26 cellular contexts compared by ENCODE assay signal in the genomic region with DNA sequence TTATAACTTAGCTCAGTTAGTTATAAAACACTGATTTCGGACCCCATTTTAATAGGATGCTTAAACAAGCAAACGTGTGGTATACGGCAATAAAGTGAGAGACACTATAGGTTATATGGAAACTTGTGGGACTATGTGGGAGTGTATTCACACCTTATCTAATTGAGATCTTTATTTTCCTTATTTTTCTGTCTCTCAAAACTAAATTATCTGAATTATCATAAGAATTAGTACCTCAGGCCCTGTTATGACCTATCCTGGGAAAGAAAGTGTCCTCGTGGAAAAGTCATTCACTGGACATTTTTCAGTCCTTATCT. TPM values are rescaled to one million over a fixed set of nuclear protein-coding genes. Genes with fewer than 3 reads are reported as not detected.
DNase-seq lines count a peak whose midpoint lies in the region; ATAC-seq, FAIRE-seq and TF ChIP-seq lines count a peak whose summit lies in the region.
"Had no signal": no experiment of that assay in that cellular context is flagged by ENCODE, and none has a peak within 500 bp of the region (broad histone marks: within the 10 kb centered on the region; RNA-seq: fewer than 3 reads in every experiment).

No MANE protein-coding gene starts in this region.

- BruUV-seq in endothelial cell of umbilical vein (replicated peaks; lab: Mats Ljungman, UMichigan): no TSS peak

- peaks cover 7% of the 10 kb centered on the region for H4K20me1 ChIP-seq in endothelial cell of umbilical vein (replicated peaks; ENCODE audit: control insufficient read depth, extremely low read depth, insufficient read depth, low read length)

- H3K9me3 ChIP-seq in SK-N-MC (ENCODE audit: low read depth, low read length) (no peaks in the 10 kb centered on the region), endothelial cell of umbilical vein (replicated peaks; ENCODE audit: control insufficient read depth, insufficient read depth, low read length) (no peaks in the 10 kb centered on the region), mucosa of descending colon (no peaks in the 10 kb centered on the region), transverse colon (no peaks in the 10 kb centered on the region)
- H3K9me3 ChIP-seq: lower lobe of right lung, spleen, testis had no signal

- POLR2A ChIA-PET in endothelial cell of umbilical vein (lab: Charles Lee): interaction anchor here (0.6 to 1.7 kb wide), 2 partner anchors 8 to 15 kb away, joined by 4 to 5 read pairs; partner anchors contain the start of gene WWTR1

- no peaks in the 10 kb centered on the region for H3K9me1 ChIP-seq in endothelial cell of umbilical vein (replicated peaks; ENCODE audit: control insufficient read depth, extremely low read depth, insufficient read depth, low read length)

- intact Hi-C loops in endothelial cell of umbilical vein (cut with micrococcal nuclease): no loop called here
- intact Hi-C loops in mucosa of descending colon (cut with DNase I, micrococcal nuclease): no loop called here
- intact Hi-C loops in transverse colon (cut with DNase I; ENCODE audit: low total_unique reads): no loop called here

- peaks cover 98% of the 10 kb centered on the region for H3K79me2 ChIP-seq in endothelial cell of umbilical vein (ENCODE audit: control insufficient read depth, insufficient read depth, low read length)

- H3K4me1 Mint-ChIP-seq in activated T-cell treated with anti-CD3 and anti-CD28 coated beads, Interleukin-2, amount 50 U/mL, for 24 hours (ENCODE audit: low read depth): no peaks in the 10 kb centered on the region
- peaks cover 17% of the 10 kb centered on the region for H3K4me1 Mint-ChIP-seq in stimulated activated memory B cell treated with anti-CD40 and anti-IgM and Interleukin-4, amounts not matched to agents 10 μg/mL and 1 μg/mL and 100 μg/mL, for 72 hours
- H3K4me1 Mint-ChIP-seq: activated T-helper 17 cell treated with anti-CD3 and anti-CD28 coated beads, Interleukin-2, amount 50 U/mL, for 72 hours; stimulated activated effector memory CD8-positive, alpha-beta T cell treated with anti-CD3 and anti-CD28 coated beads, Interleukin-12 subunit alpha, Interleukin-12 subunit beta, amount 100 ng/mL, for 72 hours had no signal

- H3K36me3 ChIP-seq in SK-N-MC (ENCODE audit: insufficient read depth, low read length) (peaks cover 32% of the 10 kb centered on the region), endothelial cell of umbilical vein (ENCODE audit: control insufficient read depth in 2 of 2, extremely low read depth in 1 of 2, insufficient read depth in 2 of 2, low read length in 2 of 2) (peaks cover 11 to 23% of the 10 kb centered on the region in 2 experiments), mucosa of descending colon (ENCODE audit: low read depth) (no peaks in the 10 kb centered on the region), transverse colon (no peaks in the 10 kb centered on the region)
- H3K36me3 ChIP-seq: lower lobe of right lung, spleen, WERI-Rb-1 had no signal

- peak overlapping the region; percentile 85 for H3K27ac ChIP-seq in SK-N-MC
- no peak overlapping the region for H3K27ac ChIP-seq in endothelial cell of umbilical vein (ENCODE audit: insufficient read depth, low read depth, low read length)
- peak overlapping the region; percentile 18 to 60 (median 35) for H3K27ac ChIP-seq in transverse colon
- H3K27ac ChIP-seq: lower lobe of right lung, spleen, testis, WERI-Rb-1 had no signal

- dilution Hi-C loops in endothelial cell of umbilical vein (cut with MboI; ENCODE audit: extremely low pct_ligation_motif_present, low sequenced_read_pairs): no loop called here

- H3K27ac Mint-ChIP-seq in activated T-cell treated with anti-CD3 and anti-CD28 coated beads, Interleukin-2, amount 50 U/mL, for 24 hours: no peak overlapping the region
- no peak overlapping the region for H3K27ac Mint-ChIP-seq in stimulated activated memory B cell treated with anti-CD40 and anti-IgM and Interleukin-4, amounts not matched to agents 10 μg/mL and 1 μg/mL and 100 μg/mL, for 72 hours
- H3K27ac Mint-ChIP-seq: activated naive CD8-positive, alpha-beta T cell; activated T-helper 17 cell treated with anti-CD3 and anti-CD28 coated beads, Interleukin-2, amount 50 U/mL, for 72 hours; stimulated activated effector memory CD8-positive, alpha-beta T cell treated with anti-CD3 and anti-CD28 coated beads, Interleukin-12 subunit alpha, Interleukin-12 subunit beta, amount 100 ng/mL, for 72 hours had no signal

- TF ChIP-seq POLR2A in endothelial cell of umbilical vein (IDR thresholded peaks at IDR 0.05; ENCODE audit: low read depth, low read length) (no peak), transverse colon (IDR thresholded peaks at IDR 0.05) (no peak)

- peaks cover 70% of the 10 kb centered on the region for H3K4me1 ChIP-seq in endothelial cell of umbilical vein (ENCODE audit: control insufficient read depth, extremely low read depth, insufficient read depth, low read length)
- peaks cover 2% of the 10 kb centered on the region for H3K4me1 ChIP-seq in mucosa of descending colon (ENCODE audit: low read depth)
- peaks cover 14 to 48% (median 18%) of the 10 kb centered on the region in 4 donors for H3K4me1 ChIP-seq in transverse colon

- H3K27me3 Mint-ChIP-seq in activated T-cell treated with anti-CD3 and anti-CD28 coated beads, Interleukin-2, amount 50 U/mL, for 24 hours: peaks cover 6% of the 10 kb centered on the region
- H3K27me3 Mint-ChIP-seq in stimulated activated memory B cell treated with anti-CD40 and anti-IgM and Interleukin-4, amounts not matched to agents 10 μg/mL and 1 μg/mL and 100 μg/mL, for 72 hours: peaks cover under 1% of the 10 kb centered on the region

- no peak overlapping the region for H2AFZ ChIP-seq in endothelial cell of umbilical vein (ENCODE audit: low read depth, low read length)

- DNase-seq in SK-N-MC (ENCODE audit: low read depth, low spot score) (no peak), endothelial cell of umbilical vein (ENCODE audit: low read depth, low spot score) (no peak), mucosa of descending colon (no peak), transverse colon (no peak), NCI-H446 treated with DMSO at 0.1 percent for 48 hours (lab: John Stamatoyannopoulos, UW) (no peak)
- no peak for DNase-seq in activated T-cell treated with anti-CD3 and anti-CD28 coated beads, Interleukin-2, amount 50 U/mL, for 24 hours
- DNase-seq in activated CD8-positive, alpha-beta memory T cell treated with anti-CD3 and anti-CD28 coated beads for 24 hours: no peak
- DNase-seq: DMS 273 treated with DMSO at 0.1 percent for 48 hours; effector memory CD4-positive, alpha-beta T cell; islet precursor cell; lower lobe of right lung; NCI-H1105 treated with DMSO at 0.1 percent for 48 hours; NCI-H2081 treated with DMSO at 0.1 percent for 48 hours; NCI-H345; nucleus accumbens; retina; spleen; stimulated activated CD4-positive, alpha-beta T cell treated with anti-CD3 and anti-CD28 coated beads, Interleukin-2, amount 100 ng/mL, for 48 hours; testis; WERI-Rb-1 had no signal

- H3K27me3 ChIP-seq in endothelial cell of umbilical vein (ENCODE audit: control insufficient read depth in 2 of 2, insufficient read depth in 2 of 2, low read length in 2 of 2) (no peaks in the 10 kb centered on the region), transverse colon (peaks cover 81% of the 10 kb centered on the region)
- H3K27me3 ChIP-seq: testis had no signal

- peak overlapping the region; percentile 20 for H3K4me3 ChIP-seq in SK-N-MC
- H3K4me3 ChIP-seq in endothelial cell of umbilical vein (replicated peaks in 1 of 3; ENCODE audit: insufficient read depth in 1 of 3, low read depth in 1 of 3, low read length in 3 of 3): no peak overlapping the region
- H3K4me3 ChIP-seq in mucosa of descending colon: no peak overlapping the region
- H3K4me3 ChIP-seq in transverse colon: no peak overlapping the region
- H3K4me3 ChIP-seq: lower lobe of right lung, spleen, testis had no signal

- in situ Hi-C loops in transverse colon (cut with MboI; ENCODE audit: low pct_ligation_motif_present in 1 of 4, low pct_unique_long_range_greater_than_20kb in 1 of 4, low sequenced_read_pairs in 3 of 4): no loop called here

- no peak for FAIRE-seq in endothelial cell of umbilical vein (lab: Jason Lieb, UNC)
- FAIRE-seq: GM19239 had no signal

- H3K9ac ChIP-seq in SK-N-MC (ENCODE audit: insufficient read length) (no peak overlapping the region), endothelial cell of umbilical vein (replicated peaks; ENCODE audit: extremely low read depth, insufficient read depth, low read length) (peak overlapping the region; percentile 13)

- TF ChIP-seq CTCF in endothelial cell of umbilical vein (IDR thresholded peaks at IDR 0.05; ENCODE audit: extremely low read depth in 1 of 2, insufficient read depth in 1 of 2, low read depth in 1 of 2, low read length in 2 of 2) (no peak), mucosa of descending colon (IDR thresholded peaks at IDR 0.05) (no peak), transverse colon (IDR thresholded peaks at IDR 0.05) (no peak)

- H3K9me3 Mint-ChIP-seq in activated T-cell treated with anti-CD3 and anti-CD28 coated beads, Interleukin-2, amount 50 U/mL, for 24 hours: no peaks in the 10 kb centered on the region
- no peaks in the 10 kb centered on the region for H3K9me3 Mint-ChIP-seq in stimulated activated memory B cell treated with anti-CD40 and anti-IgM and Interleukin-4, amounts not matched to agents 10 μg/mL and 1 μg/mL and 100 μg/mL, for 72 hours
- H3K9me3 Mint-ChIP-seq: activated T-helper 17 cell treated with anti-CD3 and anti-CD28 coated beads, Interleukin-2, amount 50 U/mL, for 72 hours; stimulated activated effector memory CD8-positive, alpha-beta T cell treated with anti-CD3 and anti-CD28 coated beads, Interleukin-12 subunit alpha, Interleukin-12 subunit beta, amount 100 ng/mL, for 72 hours had no signal

- no peaks in the 10 kb centered on the region for H3K36me3 Mint-ChIP-seq in activated T-cell treated with anti-CD3 and anti-CD28 coated beads, Interleukin-2, amount 50 U/mL, for 24 hours (ENCODE audit: low read depth)
- H3K36me3 Mint-ChIP-seq in stimulated activated memory B cell treated with anti-CD40 and anti-IgM and Interleukin-4, amounts not matched to agents 10 μg/mL and 1 μg/mL and 100 μg/mL, for 72 hours: no peaks in the 10 kb centered on the region
- H3K36me3 Mint-ChIP-seq: activated naive CD8-positive, alpha-beta T cell; stimulated activated effector memory CD8-positive, alpha-beta T cell treated with anti-CD3 and anti-CD28 coated beads, Interleukin-12 subunit alpha, Interleukin-12 subunit beta, amount 100 ng/mL, for 72 hours had no signal

- peak overlapping the region; percentile 27 for H3K4me2 ChIP-seq in endothelial cell of umbilical vein (ENCODE audit: insufficient read depth, low read length)

- no peak for TF ChIP-seq EP300 in transverse colon (IDR thresholded peaks at IDR 0.05; ENCODE audit: low read depth)

- CTCF ChIA-PET in endothelial cell of umbilical vein (lab: Charles Lee): no interaction called here

- no peak overlapping the region for H3K4me3 Mint-ChIP-seq in activated T-cell treated with anti-CD3 and anti-CD28 coated beads, Interleukin-2, amount 50 U/mL, for 24 hours
- no peak overlapping the region for H3K4me3 Mint-ChIP-seq in stimulated activated memory B cell treated with anti-CD40 and anti-IgM and Interleukin-4, amounts not matched to agents 10 μg/mL and 1 μg/mL and 100 μg/mL, for 72 hours
- H3K4me3 Mint-ChIP-seq: activated naive CD8-positive, alpha-beta T cell; activated T-helper 17 cell treated with anti-CD3 and anti-CD28 coated beads, Interleukin-2, amount 50 U/mL, for 72 hours; stimulated activated effector memory CD8-positive, alpha-beta T cell treated with anti-CD3 and anti-CD28 coated beads, Interleukin-12 subunit alpha, Interleukin-12 subunit beta, amount 100 ng/mL, for 72 hours had no signal

- WGBS in transverse colon (ENCODE audit: low coverage in 1 of 2), 2 donors: 20 to 32% methylated on average over 4 of the region's 4 CpGs

- peak; percentile 31 for ATAC-seq in mucosa of descending colon
- no peak for ATAC-seq in stimulated activated memory B cell treated with anti-CD40 and anti-IgM and Interleukin-4, amounts not matched to agents 10 μg/mL and 1 μg/mL and 100 μg/mL, for 72 hours
- ATAC-seq: activated T-helper 17 cell treated with anti-CD3 and anti-CD28 coated beads, Interleukin-2, amount 50 U/mL, for 72 hours; esophagus mucosa; lower lobe of right lung; stimulated activated effector memory CD8-positive, alpha-beta T cell treated with anti-CD3 and anti-CD28 coated beads, Interleukin-12 subunit alpha, Interleukin-12 subunit beta, amount 100 ng/mL, for 72 hours had no signal

RNA-seq across cellular contexts. Expression of gene WWTR1, which starts 14.4 kb away (rescaled TPM):
- total RNA-seq in endothelial cell of umbilical vein (210 and 262 TPM in 2 replicates), mucosa of descending colon (100 to 1,000 TPM in 1 of 3 donors, 10 to 100 TPM in 2; 11.6 to 217 (median 20.7) TPM), transverse colon (10 to 100 TPM; 40.3 to 80.4 (median 67.6) TPM)
- polyA plus RNA-seq in endothelial cell of umbilical vein: 341 and 347 TPM in 2 replicates
- 377 and 383 TPM in 2 replicates for polyA plus RNA-seq in endothelial cell of umbilical vein (2011; cell fraction: cytosol; rRNA removed)
- 267 and 297 TPM in 2 replicates for polyA plus RNA-seq in endothelial cell of umbilical vein (2011; cell fraction: nucleus; rRNA removed)
- polyA plus RNA-seq in endothelial cell of umbilical vein (2012): 283 and 286 TPM in 2 replicates
- 706 and 787 TPM in 2 replicates for polyA minus RNA-seq in endothelial cell of umbilical vein
- 40.0 TPM for polyA minus RNA-seq in endothelial cell of umbilical vein (2011; cell fraction: cytosol; rRNA and poly(A)+ RNA removed)
- 445 and 582 TPM in 2 replicates for polyA minus RNA-seq in endothelial cell of umbilical vein (2011; cell fraction: nucleus; rRNA and poly(A)+ RNA removed)
